Comparison of ENCODE assay signal across 30 cellular contexts in genomic region chr3:109254760-109255159, GRCh38.
"Had no signal": no experiment of that assay in that cellular context is flagged by ENCODE, and none has a peak within 500 bp of the region (broad histone marks: within the 10 kb centered on the region; RNA-seq: fewer than 3 reads in every experiment).

No MANE protein-coding gene starts in this region.

- H3K4me3 ChIP-seq: ascending aorta, cardiac muscle cell had no signal

- H3K4me1 ChIP-seq: ascending aorta had no signal

- H3K27me3 ChIP-seq: ascending aorta, cardiac muscle cell had no signal

- DNase-seq: activated CD4-positive, alpha-beta memory T cell treated with anti-CD3 and anti-CD28 coated beads, Interleukin-2, amount 10 ng/mL, durations not matched to agents 7 days and 5 days; activated CD4-positive, alpha-beta T cell treated with anti-CD3 and anti-CD28 coated beads for 1 hour; activated CD4-positive, alpha-beta T cell treated with anti-CD3 and anti-CD28 coated beads for 36 hours; activated CD4-positive, alpha-beta T cell treated with anti-CD3 and anti-CD28 coated beads for 48 hours; activated CD4-positive, alpha-beta T cell treated with anti-CD3 and anti-CD28 coated beads, Interleukin-2, amount 10 ng/mL, durations not matched to agents 7 days and 5 days; activated CD4-positive, alpha-beta T cell treated with anti-CD3 and anti-CD28 coated beads, Interleukin-2, amount 50 U/mL, for 48 hours; activated CD4-positive, CD25-positive, alpha-beta regulatory T cell; activated CD8-positive, alpha-beta memory T cell treated with anti-CD3 and anti-CD28 coated beads for 24 hours; activated CD8-positive, alpha-beta memory T cell treated with anti-CD3 and anti-CD28 coated beads, Interleukin-2, amount 10 ng/mL, durations not matched to agents 7 days and 5 days; activated CD8-positive, alpha-beta memory T cell treated with anti-CD3 and anti-CD28 coated beads, Interleukin-2, amount 50 U/mL, for 48 hours; activated CD8-positive, alpha-beta T cell treated with anti-CD3 and anti-CD28 coated beads, Interleukin-2, amount 10 ng/mL, durations not matched to agents 7 days and 5 days; activated effector memory CD4-positive, alpha-beta T cell treated with Interleukin-2 at 50 U/mL for 16 hours; activated gamma-delta T cell; activated naive CD4-positive, alpha-beta T cell treated with anti-CD3 and anti-CD28 coated beads, Interleukin-2, amount 10 ng/mL, durations not matched to agents 7 days and 5 days; activated naive CD4-positive, alpha-beta T cell treated with Interleukin-2 at 50 U/mL for 16 hours; activated naive CD8-positive, alpha-beta T cell treated with anti-CD3 and anti-CD28 coated beads, Interleukin-2, amount 10 ng/mL, durations not matched to agents 7 days and 5 days; activated naive CD8-positive, alpha-beta T cell treated with anti-CD3 and anti-CD28 coated beads, Interleukin-2, amount 50 U/mL, for 24 hours; activated T-cell treated with anti-CD3 and anti-CD28 coated beads, Interleukin-2, amount 50 U/mL, for 24 hours; activated T-cell treated with anti-CD3 and anti-CD28 coated beads, Interleukin-2, amount 50 U/mL, for 48 hours; amygdala; anterior cingulate cortex; caudate nucleus; cerebellar nuclear complex; T-helper 1 cell; T-helper 9 cell; WERI-Rb-1 had no signal

- H3K9me3 ChIP-seq: ascending aorta had no signal

- H3K36me3 ChIP-seq: ascending aorta, cardiac muscle cell, WERI-Rb-1 had no signal

- ATAC-seq: activated CD4-positive, alpha-beta T cell treated with anti-CD3 and anti-CD28 coated beads for 36 hours; activated CD4-positive, CD25-positive, alpha-beta regulatory T cell treated with anti-CD3 and anti-CD28 coated beads, Interleukin-2, amount 50 U/mL, for 24 hours; activated CD8-positive, alpha-beta memory T cell treated with anti-CD3 and anti-CD28 coated beads, Interleukin-2, amount 10 ng/mL, durations not matched to agents 7 days and 5 days; activated CD8-positive, alpha-beta T cell treated with anti-CD3 and anti-CD28 coated beads, Interleukin-2, amount 10 ng/mL, durations not matched to agents 7 days and 5 days; activated naive CD8-positive, alpha-beta T cell treated with anti-CD3 and anti-CD28 coated beads, Interleukin-2, amount 50 U/mL, for 24 hours; WTC11 had no signal

- H3K27ac ChIP-seq: ascending aorta, cardiac muscle cell, WERI-Rb-1 had no signal
